ENCODE assay signal across 11 cellular contexts in the genomic region with DNA sequence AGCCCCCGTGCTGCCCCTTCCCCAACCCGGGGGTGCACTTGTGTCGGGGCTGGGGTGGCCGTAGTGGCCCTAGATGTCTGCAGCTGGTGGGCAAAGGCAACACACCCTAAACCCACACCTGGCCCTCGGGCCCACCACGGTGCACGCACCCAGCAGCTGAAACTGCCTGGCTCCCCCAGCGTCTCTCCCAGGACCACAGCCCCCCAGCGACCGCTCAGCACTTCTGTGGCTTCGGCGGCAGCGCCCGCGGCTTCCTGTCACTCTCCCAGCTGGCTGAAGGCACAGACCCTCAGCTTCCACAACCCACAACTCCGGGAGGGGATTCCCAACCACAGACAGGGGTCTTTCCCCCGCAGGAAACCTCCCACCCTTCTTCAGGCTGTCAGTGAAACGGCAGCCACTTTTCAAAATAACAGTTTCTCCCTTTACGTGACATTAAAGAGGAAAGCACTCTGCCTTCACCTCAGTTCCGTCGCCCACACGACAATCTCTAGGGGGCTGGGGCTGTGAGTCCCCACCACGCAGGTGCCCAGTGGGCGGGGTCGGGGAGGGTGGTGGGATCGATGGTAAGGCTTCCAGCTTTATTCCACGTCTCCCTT. TPM values are rescaled to one million over a fixed set of nuclear protein-coding genes. Genes with fewer than 3 reads are reported as not detected.
DNase-seq lines count a peak whose midpoint lies in the region; ATAC-seq and TF ChIP-seq lines count a peak whose summit lies in the region.
"Had no signal": no experiment of that assay in that cellular context is flagged by ENCODE, and none has a peak within 500 bp of the region (broad histone marks: within the 10 kb centered on the region; RNA-seq: fewer than 3 reads in every experiment).

No MANE protein-coding gene starts in this region.

- H3K27me3 ChIP-seq in gastroesophageal sphincter (no peaks in the 10 kb centered on the region), aorta (ENCODE audit: control insufficient read depth in 1 of 2, insufficient read depth in 2 of 2, low read length in 1 of 2) (no peaks in the 10 kb centered on the region)

- 0 to 20% methylated on average over 1 of the region's 27 CpGs for WGBS in gastroesophageal sphincter (ENCODE audit: low coverage in 1 of 2), 2 donors
- WGBS in aorta, 2 donors: 36 to 40% methylated on average over 26 to 27 of the region's 27 CpGs

- DNase-seq in stimulated activated CD4-positive, alpha-beta T cell treated with anti-CD3 and anti-CD28 coated beads, Interleukin-12 subunit alpha, Interleukin-12 subunit beta, amount 100 ng/mL, for 4 hours: peak; percentile 21
- DNase-seq in stimulated activated CD4-positive, alpha-beta T cell treated with anti-CD3 and anti-CD28 coated beads, Interleukin-1b, Interleukin-23, amount 100 ng/mL, for 48 hours: no peak
- DNase-seq in posterior vena cava (ENCODE audit: low spot score) (peak; percentile 76), aorta (peak in 1 of 2 donors; percentile 70), DMS114 treated with DMSO at 0.1 percent for 48 hours (lab: John Stamatoyannopoulos, UW; ENCODE audit: unreplicated experiment) (no peak), DMS53 treated with DMSO at 0.1 percent for 48 hours (lab: John Stamatoyannopoulos, UW; ENCODE audit: unreplicated experiment) (no peak)

- no peak for TF ChIP-seq CTCF in gastroesophageal sphincter (IDR thresholded peaks at IDR 0.05)

- intact Hi-C loops in posterior vena cava (cut with DNase I) (loop anchor here in 1 of 2 donors (2.0 kb wide), 1 partner anchor 42 kb away; a partner anchor contains a TSS), aorta (cut with DNase I) (loop anchor here in 1 of 2 donors (2.0 kb wide), 2 partner anchors 42 to 76 kb away; a partner anchor contains a TSS)

- H3K4me1 ChIP-seq in gastroesophageal sphincter (peaks cover 4 to 74% (median 39%) of the 10 kb centered on the region in 3 donors), aorta (ENCODE audit: control insufficient read depth in 1 of 2, insufficient read depth in 2 of 2, low read length in 2 of 2) (peaks cover 0 to 2% of the 10 kb centered on the region in 2 donors)

- peaks cover 0 to 4% (median 0%) of the 10 kb centered on the region in 3 donors for H3K9me3 ChIP-seq in gastroesophageal sphincter
- H3K9me3 ChIP-seq in aorta (ENCODE audit: control insufficient read depth, low read length): no peaks in the 10 kb centered on the region
- H3K9me3 ChIP-seq: mucosa of descending colon had no signal

- no peak for TF ChIP-seq EP300 in gastroesophageal sphincter (IDR thresholded peaks at IDR 0.05)

- ATAC-seq in gastroesophageal sphincter: no peak
- no peak for ATAC-seq in aorta (ENCODE audit: low FRiP score)
- no peak for ATAC-seq in GM19467 (IDR thresholded peaks at IDR 0.05; ENCODE audit: unreplicated experiment)

- TF ChIP-seq POLR2A in gastroesophageal sphincter (IDR thresholded peaks at IDR 0.05): no peak

- H3K4me3 ChIP-seq in gastroesophageal sphincter: no peak overlapping the region
- no peak overlapping the region for H3K4me3 ChIP-seq in aorta (ENCODE audit: low read length in 2 of 2)
- H3K4me3 ChIP-seq: dorsolateral prefrontal cortex, mucosa of descending colon had no signal

- H3K27ac ChIP-seq in gastroesophageal sphincter (peak overlapping the region; percentile 96 to 98 (median 96)), aorta (ENCODE audit: low read depth in 1 of 2, low read length in 2 of 2) (peak overlapping the region; percentile 89 to 95)

- no peaks in the 10 kb centered on the region for H3K36me3 ChIP-seq in gastroesophageal sphincter
- H3K36me3 ChIP-seq in aorta (ENCODE audit: control insufficient read depth in 1 of 2, insufficient read depth in 2 of 2, low read length in 1 of 2): no peaks in the 10 kb centered on the region

RNA-seq across cellular contexts. Expression of a gene that starts 40.7 kb away (rescaled TPM):
- 1,000 to 10,000 TPM in 3 of 4 donors, 100 to 1,000 TPM in 1; 720 to 1,286 (median 1,215) TPM for total RNA-seq in gastroesophageal sphincter
- 1,000 to 10,000 TPM; 1,504 to 1,642 TPM for total RNA-seq in posterior vena cava
- total RNA-seq in aorta: 1,000 to 10,000 TPM; 1,386 to 1,431 TPM
- polyA plus RNA-seq in aorta: 1,000 to 10,000 TPM in 1 of 2 donors, 100 to 1,000 TPM in 1; 335 to 3,611 TPM
- polyA plus RNA-seq: CD14-positive monocyte had no signal

Comparison
In these comparisons a context has a peak if more than half of its experiments do, and no peak if none do; other contexts are left out.
1. DNase-seq: peak in stimulated activated CD4-positive, alpha-beta T cell treated with anti-CD3 and anti-CD28 coated beads, Interleukin-12 subunit alpha, Interleukin-12 subunit beta, amount 100 ng/mL, for 4 hours (single experiment) and posterior vena cava (single experiment); none in stimulated activated CD4-positive, alpha-beta T cell treated with anti-CD3 and anti-CD28 coated beads, Interleukin-1b, Interleukin-23, amount 100 ng/mL, for 48 hours (single experiment), DMS114 treated with DMSO at 0.1 percent for 48 hours (single experiment) and DMS53 treated with DMSO at 0.1 percent for 48 hours (single experiment).